In the genomic region with DNA sequence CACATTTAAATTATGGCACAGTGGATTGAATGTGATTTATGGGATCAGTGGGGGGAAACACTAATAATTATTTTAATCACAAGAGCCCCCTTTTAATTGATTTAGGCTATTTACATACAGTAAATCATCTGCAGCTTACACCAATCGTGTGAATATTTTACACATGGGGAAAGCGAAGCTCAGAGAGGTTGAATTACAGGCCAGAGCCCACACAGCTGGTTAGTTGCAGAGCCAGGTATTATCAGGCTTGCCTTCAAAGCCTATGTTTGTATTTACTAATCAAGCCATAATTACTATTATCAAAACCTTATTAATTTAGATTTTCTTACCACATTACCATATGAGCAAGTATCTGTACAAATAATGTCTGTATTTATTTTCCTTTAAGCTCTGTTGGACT, we compare ENCODE assay signal across 8 cellular contexts. TPM values are rescaled to one million over a fixed set of nuclear protein-coding genes. Genes with fewer than 3 reads are reported as not detected.
A peak's percentile ranks its signal among the peaks of the same experiment; 100 is the strongest.
DNase-seq lines count a peak whose midpoint lies in the region; ATAC-seq and TF ChIP-seq lines count a peak whose summit lies in the region.

No MANE protein-coding gene starts in this region.

- H4K20me1 ChIP-seq in PC-3 (ENCODE audit: low read length): peaks cover 15% of the 10 kb centered on the region; the same call in 1 of the 2 replicates

- no peak for TF ChIP-seq POLR2A in prostate gland (IDR thresholded peaks at IDR 0.05)

- H3K79me2 ChIP-seq in PC-3 (ENCODE audit: low read length): peaks cover 71% of the 10 kb centered on the region

- peak overlapping the region; percentile 90 for H3K4me3 ChIP-seq in GM06990 (replicated peaks; ENCODE audit: low read depth, low read length)
- peak overlapping the region; percentile 85 for H3K4me3 ChIP-seq in PC-3 (ENCODE audit: low read length)
- H3K4me3 ChIP-seq in prostate gland: peak overlapping the region; percentile 81 to 85

- POLR2A ChIA-PET in PC-3 (lab: Charles Lee; ENCODE audit: unreplicated experiment): interaction anchor here (0.6 kb wide), 1 partner anchor 30 kb away, joined by 3 read pairs; no protein-coding TSS in a partner anchor

- DNase-seq in GM06990 (ENCODE audit: extremely low read depth, insufficient read length) (no peak), PC-3 (peak; percentile 15), epithelial cell of prostate (ENCODE audit: low read depth, low spot score) (no peak), prostate gland (ENCODE audit: low spot score) (no peak), Kasumi-1 (lab: John Stamatoyannopoulos, UW) (no peak), cerebellar cortex (ENCODE audit: low spot score) (no peak)

- intact Hi-C loops in PC-3 (cut with micrococcal nuclease): no loop called here
- intact Hi-C loops in prostate gland (cut with DNase I): loop anchor here (10.0 kb wide), 1 partner anchor 1398 kb away; a partner anchor contains a TSS

- H3K4me2 ChIP-seq in PC-3 (ENCODE audit: low read length): peak overlapping the region; percentile 97

- H3K4me1 ChIP-seq in PC-3 (ENCODE audit: insufficient read depth, low read length) (peaks cover 26% of the 10 kb centered on the region), prostate gland (replicated peaks) (no peaks in the 10 kb centered on the region)

- no peaks in the 10 kb centered on the region for H3F3A ChIP-seq in PC-3 (ENCODE audit: low read length, unreplicated experiment)

- H3K27me3 ChIP-seq in GM06990 (replicated peaks; ENCODE audit: control insufficient read depth, insufficient read depth, low read length) (no peaks in the 10 kb centered on the region), PC-3 (ENCODE audit: low read length) (no peaks in the 10 kb centered on the region), prostate gland (replicated peaks; ENCODE audit: insufficient read depth) (no peaks in the 10 kb centered on the region)

- no peaks in the 10 kb centered on the region for H3K9me2 ChIP-seq in PC-3 (replicated peaks; ENCODE audit: low read length)

- H3K9me3 ChIP-seq in PC-3 (ENCODE audit: low read length): no peaks in the 10 kb centered on the region
- H3K9me3 ChIP-seq in prostate gland: no peaks in the 10 kb centered on the region

- CTCF ChIA-PET in PC-3 (lab: Charles Lee): no interaction called here

- WGBS in prostate gland: 25% methylated on average over 2 of the region's 2 CpGs

- peak overlapping the region; percentile 83 for H3K9ac ChIP-seq in PC-3 (ENCODE audit: low read length)

- peak overlapping the region; percentile 97 for H2AFZ ChIP-seq in PC-3 (ENCODE audit: low read length)

- TF ChIP-seq CTCF in GM06990 (IDR thresholded peaks at IDR 0.05; ENCODE audit: insufficient read depth, low read length, poor library complexity, severe bottlenecking): no peak
- TF ChIP-seq CTCF in PC-3 (conservative IDR thresholded peaks at IDR 0.05; ENCODE audit: low read depth, low read length): no peak
- no peak for TF ChIP-seq CTCF in prostate gland (IDR thresholded peaks at IDR 0.05)

- ATAC-seq in PC-3 (no peak), HG02884 (IDR thresholded peaks at IDR 0.05; ENCODE audit: unreplicated experiment) (no peak), HG03520 (IDR thresholded peaks at IDR 0.05; ENCODE audit: unreplicated experiment) (no peak)

- BruUV-seq in PC-3 (replicated peaks; lab: Mats Ljungman, UMichigan): no TSS peak

- H3K36me3 ChIP-seq in GM06990 (ENCODE audit: control insufficient read depth, insufficient read depth, low read length) (no peaks in the 10 kb centered on the region), PC-3 (ENCODE audit: low read depth, low read length) (no peaks in the 10 kb centered on the region), prostate gland (no peaks in the 10 kb centered on the region)

- H3K27ac ChIP-seq in PC-3 (ENCODE audit: low read length): peak overlapping the region; percentile 58
- H3K27ac ChIP-seq in epithelial cell of prostate: peak overlapping the region; percentile 89
- H3K27ac ChIP-seq in prostate gland: peak overlapping the region; percentile 85 to 92

RNA-seq across cellular contexts. Expression of a gene that starts 0.7 kb away (rescaled TPM):
- total RNA-seq in PC-3 (2014; rRNA removed): 99.3 and 194 TPM in 2 replicates
- total RNA-seq in prostate gland: 10 to 100 TPM; 41.7 to 55.6 TPM

RNA-seq across cellular contexts. Expression of a gene that starts 1.5 kb away (rescaled TPM):
- total RNA-seq in PC-3 (2014; rRNA removed) (65.3 and 78.9 TPM in 2 replicates), prostate gland (10 to 100 TPM in 1 of 2 donors, 1 to 10 TPM in 1; 9.7 to 31.4 TPM)
